Comparison of ENCODE assay signal across 8 cellular contexts in genomic region chr7:23467731-23468720, GRCh38. TPM values are rescaled to one million over a fixed set of nuclear protein-coding genes. Genes with fewer than 3 reads are reported as not detected.
DNase-seq lines count a peak whose midpoint lies in the region; ATAC-seq and TF ChIP-seq lines count a peak whose summit lies in the region.

No MANE protein-coding gene starts in this region.

- DNase-seq in NCI-H1417 (lab: John Stamatoyannopoulos, UW) (peak; percentile 47 to 78 (median 70)), NCI-H1417 treated with DMSO at 0.1 percent for 48 hours (lab: John Stamatoyannopoulos, UW) (no peak), glutamatergic neuron (peak; percentile 47), inferior parietal cortex (ENCODE audit: extremely low spot score) (no peak), nucleus accumbens (lab: John Stamatoyannopoulos, UW) (no peak)
- DNase-seq in Jurkat, Clone E6-1 (ENCODE audit: low read depth, low spot score): no peak
- DNase-seq in activated CD4-positive, alpha-beta memory T cell treated with anti-CD3 and anti-CD28 coated beads, Interleukin-2, amount 10 ng/mL, durations not matched to agents 7 days and 5 days: peak; percentile 23
- peak; percentile 24 for DNase-seq in stimulated activated naive B cell treated with anti-CD40 and anti-IgM and Interleukin-4, amounts not matched to agents 10 μg/mL and 1 μg/mL and 100 μg/mL, for 72 hours

- no peaks in the 10 kb centered on the region for H3K36me3 Mint-ChIP-seq in activated CD4-positive, alpha-beta memory T cell treated with anti-CD3 and anti-CD28 coated beads, Interleukin-2, amount 10 ng/mL, durations not matched to agents 7 days and 5 days (ENCODE audit: low read depth)
- H3K36me3 Mint-ChIP-seq in glutamatergic neuron (ENCODE audit: unreplicated experiment): no peaks in the 10 kb centered on the region
- peaks cover 0 to 2% of the 10 kb centered on the region in 2 donors for H3K36me3 Mint-ChIP-seq in stimulated activated naive B cell treated with anti-CD40 and anti-IgM and Interleukin-4, amounts not matched to agents 10 μg/mL and 1 μg/mL and 100 μg/mL, for 72 hours

- peak overlapping the region; percentile 75; the same call in 1 of the 2 replicates for H3K4me3 ChIP-seq in Jurkat, Clone E6-1 (ENCODE audit: low read length)

- peak overlapping the region; percentile 26 for H3K4me3 Mint-ChIP-seq in activated CD4-positive, alpha-beta memory T cell treated with anti-CD3 and anti-CD28 coated beads, Interleukin-2, amount 10 ng/mL, durations not matched to agents 7 days and 5 days
- peak overlapping the region; percentile 97 for H3K4me3 Mint-ChIP-seq in glutamatergic neuron (ENCODE audit: unreplicated experiment)
- H3K4me3 Mint-ChIP-seq in stimulated activated naive B cell treated with anti-CD40 and anti-IgM and Interleukin-4, amounts not matched to agents 10 μg/mL and 1 μg/mL and 100 μg/mL, for 72 hours: peak overlapping the region; percentile 83 to 87

- POLR2A ChIA-PET in activated CD4-positive, alpha-beta memory T cell treated with anti-CD3 and anti-CD28 coated beads, Interleukin-2, amount 10 ng/mL, durations not matched to agents 7 days and 5 days (lab: Charles Lee): interaction anchor here (1.5 to 1.6 kb wide), 2 partner anchors 23 to 27 kb away, joined by 5 read pairs; no protein-coding TSS in a partner anchor

- peak; percentile 35 to 52 for ATAC-seq in stimulated activated naive B cell treated with anti-CD40 and anti-IgM and Interleukin-4, amounts not matched to agents 10 μg/mL and 1 μg/mL and 100 μg/mL, for 72 hours (replicated peaks)

- peaks cover 79% of the 10 kb centered on the region for H3K27me3 Mint-ChIP-seq in activated CD4-positive, alpha-beta memory T cell treated with anti-CD3 and anti-CD28 coated beads, Interleukin-2, amount 10 ng/mL, durations not matched to agents 7 days and 5 days
- peaks cover 11% of the 10 kb centered on the region for H3K27me3 Mint-ChIP-seq in glutamatergic neuron (ENCODE audit: unreplicated experiment)
- peaks cover 52 to 59% of the 10 kb centered on the region in 2 donors for H3K27me3 Mint-ChIP-seq in stimulated activated naive B cell treated with anti-CD40 and anti-IgM and Interleukin-4, amounts not matched to agents 10 μg/mL and 1 μg/mL and 100 μg/mL, for 72 hours

- H3K27ac Mint-ChIP-seq in activated CD4-positive, alpha-beta memory T cell treated with anti-CD3 and anti-CD28 coated beads, Interleukin-2, amount 10 ng/mL, durations not matched to agents 7 days and 5 days: no peak overlapping the region
- H3K27ac Mint-ChIP-seq in glutamatergic neuron (ENCODE audit: unreplicated experiment): peak overlapping the region; percentile 81
- peak overlapping the region; percentile 68 for H3K27ac Mint-ChIP-seq in stimulated activated naive B cell treated with anti-CD40 and anti-IgM and Interleukin-4, amounts not matched to agents 10 μg/mL and 1 μg/mL and 100 μg/mL, for 72 hours

- H3K9me3 Mint-ChIP-seq in activated CD4-positive, alpha-beta memory T cell treated with anti-CD3 and anti-CD28 coated beads, Interleukin-2, amount 10 ng/mL, durations not matched to agents 7 days and 5 days: no peaks in the 10 kb centered on the region
- H3K9me3 Mint-ChIP-seq in glutamatergic neuron (ENCODE audit: unreplicated experiment): peaks cover 23% of the 10 kb centered on the region
- no peaks in the 10 kb centered on the region for H3K9me3 Mint-ChIP-seq in stimulated activated naive B cell treated with anti-CD40 and anti-IgM and Interleukin-4, amounts not matched to agents 10 μg/mL and 1 μg/mL and 100 μg/mL, for 72 hours

- CTCF ChIA-PET in activated CD4-positive, alpha-beta memory T cell treated with anti-CD3 and anti-CD28 coated beads, Interleukin-2, amount 10 ng/mL, durations not matched to agents 7 days and 5 days (lab: Charles Lee): interaction anchor here (1.1 to 1.7 kb wide), 2 partner anchors 110 to 195 kb away, joined by 4 to 5 read pairs; no protein-coding TSS in a partner anchor

- peaks cover 37% of the 10 kb centered on the region for H3K4me1 Mint-ChIP-seq in activated CD4-positive, alpha-beta memory T cell treated with anti-CD3 and anti-CD28 coated beads, Interleukin-2, amount 10 ng/mL, durations not matched to agents 7 days and 5 days
- H3K4me1 Mint-ChIP-seq in glutamatergic neuron (ENCODE audit: low read depth, unreplicated experiment): peaks cover 32% of the 10 kb centered on the region
- peaks cover 24 to 43% of the 10 kb centered on the region in 2 donors for H3K4me1 Mint-ChIP-seq in stimulated activated naive B cell treated with anti-CD40 and anti-IgM and Interleukin-4, amounts not matched to agents 10 μg/mL and 1 μg/mL and 100 μg/mL, for 72 hours

- no peak for TF ChIP-seq CTCF in glutamatergic neuron (IDR thresholded peaks at IDR 0.05; ENCODE audit: partially characterized antibody, unreplicated experiment)

RNA-seq across cellular contexts. Expression of gene IGF2BP3, which starts 2.3 kb away (rescaled TPM):
- polyA plus RNA-seq in Jurkat, Clone E6-1 (2012; ENCODE audit: insufficient read depth, insufficient read length): 41.1 TPM
- total RNA-seq in activated CD4-positive, alpha-beta memory T cell treated with anti-CD3 and anti-CD28 coated beads, Interleukin-2, amount 10 ng/mL, durations not matched to agents 7 days and 5 days: under 1 TPM; 0.48 to 0.68 TPM
- 47.0 TPM for total RNA-seq in glutamatergic neuron (ENCODE audit: unreplicated experiment)

Comparison
In these comparisons a context has a peak if more than half of its experiments do, and no peak if none do; other contexts are left out.
1. DNase-seq: peak in NCI-H1417 (3 of 3), activated CD4-positive, alpha-beta memory T cell treated with anti-CD3 and anti-CD28 coated beads, Interleukin-2, amount 10 ng/mL, durations not matched to agents 7 days and 5 days (single experiment), glutamatergic neuron (single experiment) and stimulated activated naive B cell treated with anti-CD40 and anti-IgM and Interleukin-4, amounts not matched to agents 10 μg/mL and 1 μg/mL and 100 μg/mL, for 72 hours (single experiment); none in NCI-H1417 treated with DMSO at 0.1 percent for 48 hours (single experiment), Jurkat, Clone E6-1 (single experiment), inferior parietal cortex (single experiment) and nucleus accumbens (0 of 56).
2. H3K4me3 Mint-ChIP-seq: peak in every context shown above with its lines; median percentile 97 in glutamatergic neuron; 85 in stimulated activated naive B cell treated with anti-CD40 and anti-IgM and Interleukin-4, amounts not matched to agents 10 μg/mL and 1 μg/mL and 100 μg/mL, for 72 hours; 26 in activated CD4-positive, alpha-beta memory T cell treated with anti-CD3 and anti-CD28 coated beads, Interleukin-2, amount 10 ng/mL, durations not matched to agents 7 days and 5 days.
3. RNA of gene IGF2BP3, which starts 2.3 kb away (total RNA-seq): 47.0 TPM in glutamatergic neuron (single experiment); 0.48 to 0.68 TPM in activated CD4-positive, alpha-beta memory T cell treated with anti-CD3 and anti-CD28 coated beads, Interleukin-2, amount 10 ng/mL, durations not matched to agents 7 days and 5 days; every median in the first group is over 10 times any median in the second.